19 cellular contexts compared by ENCODE assay signal in genomic region chr17:6090253-6090652, GRCh38. TPM values are rescaled to one million over a fixed set of nuclear protein-coding genes. Genes with fewer than 3 reads are reported as not detected.
DNase-seq lines count a peak whose midpoint lies in the region; ATAC-seq and TF ChIP-seq lines count a peak whose summit lies in the region.
"Had no signal": no experiment of that assay in that cellular context is flagged by ENCODE, and none has a peak within 500 bp of the region (broad histone marks: within the 10 kb centered on the region; RNA-seq: fewer than 3 reads in every experiment).

No MANE protein-coding gene starts in this region.

- H3K27me3 ChIP-seq in RWPE2 (ENCODE audit: insufficient read depth, poor library complexity, severe bottlenecking) = peaks cover under 1% of the 10 kb centered on the region
- H3K27me3 ChIP-seq in duodenal mucosa (ENCODE audit: control insufficient read depth in 1 of 2, insufficient read depth in 2 of 2, low read length in 2 of 2) = no peaks in the 10 kb centered on the region
- no peaks in the 10 kb centered on the region for H3K27me3 ChIP-seq in mucosa of rectum (ENCODE audit: control insufficient read depth in 2 of 2, insufficient read depth in 2 of 2, low read length in 2 of 2)
- no peaks in the 10 kb centered on the region for H3K27me3 ChIP-seq in transverse colon
- no peaks in the 10 kb centered on the region for H3K27me3 ChIP-seq in MG63
- H3K27me3 ChIP-seq in ovary = no peaks in the 10 kb centered on the region
- H3K27me3 ChIP-seq: BE2C, SJCRH30 had no signal

- no peak overlapping the region for H3K27ac ChIP-seq in RWPE2 (ENCODE audit: poor library complexity, severe bottlenecking)
- no peak overlapping the region for H3K27ac ChIP-seq in duodenal mucosa (ENCODE audit: low read depth, low read length)
- peak overlapping the region; percentile 38 to 65 for H3K27ac ChIP-seq in mucosa of rectum (ENCODE audit: low read depth in 2 of 2, low read length in 2 of 2)
- peak overlapping the region; percentile 44 to 72 (median 60) for H3K27ac ChIP-seq in transverse colon
- H3K27ac ChIP-seq in ovary = no peak overlapping the region
- H3K27ac ChIP-seq: A549, SJCRH30 had no signal

- WGBS in transverse colon (ENCODE audit: low coverage in 1 of 2), 2 donors = 59 to 95% methylated on average over 7 to 20 of the region's 20 CpGs
- WGBS in ovary, 3 donors = 81 to 85% (median 83%) methylated on average over 20 of the region's 20 CpGs

- no peaks in the 10 kb centered on the region for H3K36me3 ChIP-seq in RWPE2 (ENCODE audit: low read depth)
- H3K36me3 ChIP-seq in duodenal mucosa (ENCODE audit: control insufficient read depth in 1 of 2, insufficient read depth in 2 of 2, low read length in 2 of 2) = no peaks in the 10 kb centered on the region
- peaks cover 0 to 2% of the 10 kb centered on the region in 2 donors for H3K36me3 ChIP-seq in mucosa of rectum (ENCODE audit: control insufficient read depth in 2 of 2, insufficient read depth in 2 of 2, low read length in 2 of 2)
- H3K36me3 ChIP-seq in transverse colon = no peaks in the 10 kb centered on the region
- no peaks in the 10 kb centered on the region for H3K36me3 ChIP-seq in MG63
- H3K36me3 ChIP-seq in ovary = no peaks in the 10 kb centered on the region
- H3K36me3 ChIP-seq: BE2C had no signal

- DNase-seq in RWPE2 (ENCODE audit: low spot score) (peak; percentile 40), transverse colon (peak; percentile 72), MG63 (no peak), ovary (no peak)
- DNase-seq: BE2C; DMS53; GDM1; Kasumi-1; NCI-H1092 treated with DMSO at 0.1 percent for 48 hours; NCI-H1436 treated with DMSO at 0.1 percent for 48 hours; NCI-H1930; NCI-H510A treated with DMSO at 0.1 percent for 48 hours; NCI-H748 treated with DMSO at 0.1 percent for 48 hours; NK-92 treated with Interleukin-12 subunit alpha and Interleukin-12 subunit beta, amount 100 ng/mL, for 24 hours; SJCRH30 had no signal

- H3K4me3 ChIP-seq in RWPE2 (ENCODE audit: severe bottlenecking) (no peak overlapping the region), duodenal mucosa (ENCODE audit: low read depth in 1 of 2, low read length in 2 of 2) (peak overlapping the region; percentile 51 to 60), mucosa of rectum (ENCODE audit: low read length in 2 of 2) (peak overlapping the region; percentile 54 to 60), transverse colon (peak overlapping the region in 2 of 4 donors; percentile 1 to 17), MG63 (no peak overlapping the region), ovary (no peak overlapping the region)
- H3K4me3 ChIP-seq: A549, SJCRH30 had no signal

- no peaks in the 10 kb centered on the region for H3K9me3 ChIP-seq in RWPE2 (ENCODE audit: severe bottlenecking)
- no peaks in the 10 kb centered on the region for H3K9me3 ChIP-seq in duodenal mucosa (ENCODE audit: control insufficient read depth in 1 of 2, low read length in 2 of 2)
- H3K9me3 ChIP-seq in mucosa of rectum (ENCODE audit: control insufficient read depth in 2 of 2, low read length in 2 of 2) = no peaks in the 10 kb centered on the region
- no peaks in the 10 kb centered on the region for H3K9me3 ChIP-seq in transverse colon
- H3K9me3 ChIP-seq in MG63 = no peaks in the 10 kb centered on the region
- H3K9me3 ChIP-seq in ovary = no peaks in the 10 kb centered on the region
- H3K9me3 ChIP-seq: A549, BE2C, SJCRH30 had no signal

- ATAC-seq in RWPE2 (ENCODE audit: low read depth) (no peak), HG02970 (IDR thresholded peaks at IDR 0.05; ENCODE audit: low FRiP score, unreplicated experiment) (no peak)
- ATAC-seq: A549 had no signal

- TF ChIP-seq CTCF in RWPE2 (IDR thresholded peaks at IDR 0.05; ENCODE audit: poor library complexity, severe bottlenecking) (no peak), transverse colon (IDR thresholded peaks at IDR 0.05) (no peak), ovary (IDR thresholded peaks at IDR 0.05) (no peak)

- in situ Hi-C loops in transverse colon (cut with MboI; ENCODE audit: low pct_ligation_motif_present in 1 of 4, low pct_unique_long_range_greater_than_20kb in 1 of 4, low sequenced_read_pairs in 3 of 4) = no loop called here

- intact Hi-C loops in transverse colon (cut with DNase I; ENCODE audit: low total_unique reads) = no loop called here
- intact Hi-C loops in ovary (cut with DNase I) = no loop called here

- H3K4me1 ChIP-seq in RWPE2 (ENCODE audit: insufficient read depth, poor library complexity, severe bottlenecking) (no peaks in the 10 kb centered on the region), duodenal mucosa (ENCODE audit: control insufficient read depth in 1 of 2, insufficient read depth in 2 of 2, low read length in 2 of 2) (peaks cover 3 to 13% of the 10 kb centered on the region in 2 donors), mucosa of rectum (ENCODE audit: control insufficient read depth in 2 of 2, insufficient read depth in 2 of 2, low read length in 2 of 2) (peaks cover 4 to 15% of the 10 kb centered on the region in 2 donors), transverse colon (peaks cover 0 to 11% (median 5%) of the 10 kb centered on the region in 4 donors), ovary (ENCODE audit: insufficient read depth) (no peaks in the 10 kb centered on the region)
- H3K4me1 ChIP-seq: A549, BE2C had no signal

- peak overlapping the region in 1 of 2 donors; percentile 32 for H3K9ac ChIP-seq in duodenal mucosa (ENCODE audit: low read depth in 1 of 2, low read length in 2 of 2)
- H3K9ac ChIP-seq in mucosa of rectum (ENCODE audit: low read depth in 1 of 2, low read length in 2 of 2) = peak overlapping the region in 1 of 2 donors; percentile 39

- TF ChIP-seq EP300 in transverse colon (IDR thresholded peaks at IDR 0.05; ENCODE audit: low read depth) = no peak
- no peak for TF ChIP-seq EP300 in ovary (IDR thresholded peaks at IDR 0.05)

- TF ChIP-seq POLR2A in transverse colon (IDR thresholded peaks at IDR 0.05) (no peak), ovary (IDR thresholded peaks at IDR 0.05) (no peak)

RNA-seq across cellular contexts. Expression of gene WSCD1, which starts 20.1 kb away (rescaled TPM):
- total RNA-seq in transverse colon = 10 to 100 TPM; 23.7 to 58.4 (median 33.7) TPM
- total RNA-seq in MG63 (2014; rRNA removed; shearing (Covaris generic); ENCODE audit: low replicate concordance) = 0.42 and 1.1 TPM in 2 replicates
- total RNA-seq in ovary = 1 to 10 TPM in 5 of 7 donors, under 1 TPM in 2; 0.53 to 4.4 (median 1.7) TPM
- polyA plus RNA-seq in ovary = 1 to 10 TPM; 1.5 to 2.4 TPM

Comparison
In these comparisons a context has a peak if more than half of its experiments do, and no peak if none do; other contexts are left out.
1. DNase-seq: peak in RWPE2 (single experiment) and transverse colon (single experiment); none in MG63 (single experiment) and ovary (0 of 5).
2. H3K27ac ChIP-seq: peak in mucosa of rectum (2 of 2) and transverse colon (4 of 4); none in RWPE2 (single experiment), duodenal mucosa (single experiment) and ovary (0 of 2).
3. H3K4me3 ChIP-seq: peak in duodenal mucosa (2 of 2) and mucosa of rectum (2 of 2); none in RWPE2 (single experiment), MG63 (single experiment) and ovary (single experiment).
4. RNA of gene WSCD1, which starts 20.1 kb away (total RNA-seq): 23.7 to 58.4 TPM in transverse colon; 0.53 to 4.4 TPM in ovary and 0.42 to 1.1 TPM in MG63; every median in the first group is over 4 times any median in the second.